ENCODE assay signal across 32 cellular contexts in genomic region chr7:123717689-123718088, GRCh38.
"Had no signal": no experiment of that assay in that cellular context is flagged by ENCODE, and none has a peak within 500 bp of the region (broad histone marks: within the 10 kb centered on the region; RNA-seq: fewer than 3 reads in every experiment).

No MANE protein-coding gene starts in this region.

- H3K36me3 Mint-ChIP-seq: natural killer cell treated with Interleukin-12 subunit alpha and Interleukin-12 subunit beta and Interleukin-15 and Interleukin-18, amount 100 ng/mL, for 72 hours had no signal

- H3K27me3 Mint-ChIP-seq: naive B cell; naive thymus-derived CD8-positive, alpha-beta T cell; natural killer cell treated with Interleukin-12 subunit alpha and Interleukin-12 subunit beta and Interleukin-15 and Interleukin-18, amount 100 ng/mL, for 72 hours; progenitor cell of endocrine pancreas; stimulated activated memory B cell treated with anti-CD40 and anti-IgM and Interleukin-4, amounts not matched to agents 10 μg/mL and 1 μg/mL and 100 μg/mL, for 72 hours; stimulated activated naive CD8-positive, alpha-beta T cell treated with anti-CD3 and anti-CD28 coated beads, Interleukin-15, amount 100 ng/mL, for 72 hours had no signal

- H3K9ac ChIP-seq: neural progenitor cell, parathyroid adenoma had no signal

- H3K9me3 Mint-ChIP-seq: naive B cell; naive thymus-derived CD8-positive, alpha-beta T cell; natural killer cell treated with Interleukin-12 subunit alpha and Interleukin-12 subunit beta and Interleukin-15 and Interleukin-18, amount 100 ng/mL, for 72 hours; stimulated activated memory B cell treated with anti-CD40 and anti-IgM and Interleukin-4, amounts not matched to agents 10 μg/mL and 1 μg/mL and 100 μg/mL, for 72 hours; stimulated activated naive CD8-positive, alpha-beta T cell treated with anti-CD3 and anti-CD28 coated beads, Interleukin-15, amount 100 ng/mL, for 72 hours had no signal

- H3K4me2 ChIP-seq: neural progenitor cell had no signal

- DNase-seq: naive B cell; naive thymus-derived CD8-positive, alpha-beta T cell; occipital lobe; ovary; posterior cingulate gyrus; psoas muscle; right cardiac atrium; right lobe of liver; sigmoid colon; small intestine; spleen; stimulated activated CD4-positive, alpha-beta T cell treated with anti-CD3 and anti-CD28 coated beads, Interleukin-12 subunit alpha, Interleukin-12 subunit beta, amount 100 ng/mL, for 4 hours; stimulated activated CD4-positive, alpha-beta T cell treated with anti-CD3 and anti-CD28 coated beads, Interleukin-1b, Interleukin-23, amount 100 ng/mL, for 48 hours; stimulated activated CD4-positive, alpha-beta T cell treated with anti-CD3 and anti-CD28 coated beads, Interleukin-4, amount 100 ng/mL, for 1 hour; stimulated activated CD4-positive, alpha-beta T cell treated with anti-CD3 and anti-CD28 coated beads, Interleukin-4, amount 100 ng/mL, for 4 hours; stimulated activated CD8-positive, alpha-beta memory T cell treated with anti-CD3 and anti-CD28 coated beads, Interleukin-4, amount 100 ng/mL, for 48 hours; stimulated activated naive CD4-positive, alpha-beta T cell; stimulated activated naive CD8-positive, alpha-beta T cell treated with anti-CD3 and anti-CD28 coated beads, Interleukin-15, amount 100 ng/mL, for 72 hours; stimulated activated naive CD8-positive, alpha-beta T cell treated with anti-CD3 and anti-CD28 coated beads, Interleukin-15, Interleukin-2, amounts not matched to agents 100 U/mL and 50 U/mL, for 24 hours; substantia nigra; thyroid gland; trophoblast cell; upper lobe of left lung had no signal

- H3K27me3 ChIP-seq: neural progenitor cell, ovary, right lobe of liver, sigmoid colon, spleen, thyroid gland, tibial nerve, upper lobe of left lung, vagina had no signal

- H2AFZ ChIP-seq: neural progenitor cell, parathyroid adenoma had no signal

- H3K9me3 ChIP-seq: ovary, psoas muscle, right lobe of liver, sigmoid colon, spleen, thoracic aorta, thyroid gland, tibial nerve, upper lobe of left lung, vagina had no signal

- H3K4me1 ChIP-seq: parathyroid adenoma had no signal

- H3K27ac ChIP-seq: neural progenitor cell, ovary, parathyroid adenoma, psoas muscle, right lobe of liver, sigmoid colon, spleen, thoracic aorta, thyroid gland, tibial nerve, upper lobe of left lung, vagina had no signal

- H3K4me3 Mint-ChIP-seq: naive B cell; natural killer cell treated with Interleukin-12 subunit alpha and Interleukin-12 subunit beta and Interleukin-15 and Interleukin-18, amount 100 ng/mL, for 72 hours; neural progenitor cell; stimulated activated memory B cell treated with anti-CD40 and anti-IgM and Interleukin-4, amounts not matched to agents 10 μg/mL and 1 μg/mL and 100 μg/mL, for 72 hours; stimulated activated naive CD8-positive, alpha-beta T cell treated with anti-CD3 and anti-CD28 coated beads, Interleukin-15, amount 100 ng/mL, for 72 hours had no signal

- H3K27ac Mint-ChIP-seq: naive thymus-derived CD8-positive, alpha-beta T cell; natural killer cell treated with Interleukin-12 subunit alpha and Interleukin-12 subunit beta and Interleukin-15 and Interleukin-18, amount 100 ng/mL, for 72 hours; neural progenitor cell; progenitor cell of endocrine pancreas; stimulated activated memory B cell treated with anti-CD40 and anti-IgM and Interleukin-4, amounts not matched to agents 10 μg/mL and 1 μg/mL and 100 μg/mL, for 72 hours; stimulated activated naive CD8-positive, alpha-beta T cell treated with anti-CD3 and anti-CD28 coated beads, Interleukin-15, amount 100 ng/mL, for 72 hours had no signal

- H3K4me3 ChIP-seq: neural progenitor cell, ovary, psoas muscle, right lobe of liver, sigmoid colon, spleen, thoracic aorta, thyroid gland, tibial nerve, upper lobe of left lung, vagina had no signal

- H3K36me3 ChIP-seq: neural progenitor cell, ovary, right lobe of liver, sigmoid colon, thoracic aorta, thyroid gland, tibial nerve, upper lobe of left lung, vagina had no signal

- FAIRE-seq: small intestine, urothelium cell line had no signal

- ATAC-seq: naive thymus-derived CD8-positive, alpha-beta T cell; natural killer cell treated with Interleukin-12 subunit alpha and Interleukin-12 subunit beta and Interleukin-15 and Interleukin-18, amount 100 ng/mL, for 72 hours; psoas muscle; right cardiac atrium; right lobe of liver; stimulated activated memory B cell treated with anti-CD40 and anti-IgM and Interleukin-4, amounts not matched to agents 10 μg/mL and 1 μg/mL and 100 μg/mL, for 72 hours; stimulated activated naive CD8-positive, alpha-beta T cell treated with anti-CD3 and anti-CD28 coated beads, Interleukin-15, amount 100 ng/mL, for 72 hours; stimulated activated naive CD8-positive, alpha-beta T cell treated with anti-CD3 and anti-CD28 coated beads, Interleukin-15, Interleukin-2, amounts not matched to agents 100 U/mL and 50 U/mL, for 24 hours had no signal
